Comparison of ENCODE assay signal across 20 cellular contexts in the genomic region with DNA sequence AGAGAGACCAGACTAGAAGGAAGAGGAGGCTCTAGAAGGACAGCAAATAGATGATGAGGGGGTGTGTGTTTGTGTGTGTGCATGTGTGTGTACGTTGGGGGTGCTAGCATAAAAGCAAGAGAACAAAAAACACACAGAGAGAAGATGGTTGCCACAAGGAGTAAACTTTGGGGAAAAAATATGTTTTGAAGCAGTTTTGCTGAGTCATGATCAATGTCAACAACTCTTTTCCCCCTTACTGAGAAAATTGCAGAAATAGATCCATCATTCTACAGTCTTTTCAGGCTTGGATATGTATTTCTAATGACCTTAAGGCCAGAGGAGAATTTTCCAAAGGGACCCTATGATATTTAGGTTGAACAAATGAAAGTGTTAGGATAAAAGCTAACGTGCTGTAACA.
A peak's percentile ranks its signal among the peaks of the same experiment; 100 is the strongest.
DNase-seq lines count a peak whose midpoint lies in the region; ATAC-seq, FAIRE-seq and TF ChIP-seq lines count a peak whose summit lies in the region.
"Had no signal": no experiment of that assay in that cellular context is flagged by ENCODE, and none has a peak within 500 bp of the region (broad histone marks: within the 10 kb centered on the region; RNA-seq: fewer than 3 reads in every experiment).

No MANE protein-coding gene starts in this region.

- dilution Hi-C loops in IMR-90 (cut with HindIII; ENCODE audit: low sequenced_read_pairs, unreplicated experiment) = no loop called here

- POLR2A ChIA-PET in A549 (lab: Yijun Ruan, JAX) = no interaction called here
- POLR2A ChIA-PET in IMR-90 (lab: Charles Lee; ENCODE audit: unreplicated experiment) = no interaction called here
- POLR2A ChIA-PET in K562 (lab: Yijun Ruan, JAX) = no interaction called here
- POLR2A ChIA-PET in GM10248 (lab: Yijun Ruan, JAX) = no interaction called here

- FAIRE-seq in A549 (lab: Jason Lieb, UNC) = peak; percentile 78
- no peak for FAIRE-seq in K562 (lab: Jason Lieb, UNC)
- FAIRE-seq: A204.1, GM12891, GM19239, H54 had no signal

- no peaks in the 10 kb centered on the region for H3K4me1 ChIP-seq in A549
- peaks cover 20% of the 10 kb centered on the region for H3K4me1 ChIP-seq in BLaER1
- H3K4me1 ChIP-seq in IMR-90 (ENCODE audit: control insufficient read depth, insufficient read depth, low read length) = no peaks in the 10 kb centered on the region
- H3K4me1 ChIP-seq in K562 (replicated peaks in 1 of 2; ENCODE audit: control insufficient read depth in 2 of 2, insufficient read depth in 2 of 2, low read length in 2 of 2) = no peaks in the 10 kb centered on the region

- no peak overlapping the region for H2BK5ac ChIP-seq in IMR-90 (ENCODE audit: low read depth, low read length, poor library complexity, severe bottlenecking)

- 51% methylated on average over 2 of the region's 2 CpGs for WGBS in A549 (ENCODE audit: missing lambda C conversion rate)
- WGBS in IMR-90 (ENCODE audit: extremely low coverage in 2 of 2, insufficient read length in 1 of 2), 2 experiments = no CpG with 5 or more reads among the region's 2 CpGs
- WGBS in K562 (ENCODE audit: insufficient coverage, low coverage, missing lambda C conversion rate) = 0% methylated on average over 2 of the region's 2 CpGs

- no peak overlapping the region for H2AK5ac ChIP-seq in IMR-90 (ENCODE audit: low read depth, low read length)

- H3K4me3 ChIP-seq in A549 = no peak overlapping the region
- no peak overlapping the region for H3K4me3 ChIP-seq in BLaER1
- no peak overlapping the region for H3K4me3 ChIP-seq in IMR-90 (ENCODE audit: insufficient read depth, low read depth, low read length)
- H3K4me3 ChIP-seq in K562 = no peak overlapping the region

- H3K79me2 ChIP-seq in K562 (ENCODE audit: control insufficient read depth, insufficient read depth, low read length) = no peaks in the 10 kb centered on the region

- intact Hi-C loops in IMR-90 (cut with micrococcal nuclease) = no loop called here
- intact Hi-C loops in K562 (cut with micrococcal nuclease) = no loop called here

- H4K91ac ChIP-seq in IMR-90 (ENCODE audit: insufficient read depth, low read depth, low read length) = no peak overlapping the region

- CTCF ChIA-PET in A549 (lab: Yijun Ruan, JAX) (no interaction called here), IMR-90 (lab: Yijun Ruan, JAX) (no interaction called here), K562 (lab: Yijun Ruan, JAX; ENCODE audit: low intra/inter-chr PET ratio) (no interaction called here), GM10248 (lab: Yijun Ruan, JAX) (no interaction called here)

- H2BK15ac ChIP-seq in IMR-90 (ENCODE audit: low read depth, low read length) = no peak overlapping the region

- no peak overlapping the region for H4K5ac ChIP-seq in IMR-90 (ENCODE audit: low read depth, low read length)

- H3K9me3 ChIP-seq in A549 = 0 out of 3 replicates have a peak, but pooled peaks cover 3% of the 10 kb centered on the region
- peaks cover 4% of the 10 kb centered on the region; the same call in 1 of the 2 replicates for H3K9me3 ChIP-seq in BLaER1
- H3K9me3 ChIP-seq in IMR-90 (ENCODE audit: control insufficient read depth, insufficient read depth, low read length) = no peaks in the 10 kb centered on the region
- no peaks in the 10 kb centered on the region for H3K9me3 ChIP-seq in K562 (replicated peaks; ENCODE audit: control insufficient read depth, insufficient read depth, low read depth, low read length)
- H3K9me3 ChIP-seq: Caco-2 had no signal

- no peak for TF ChIP-seq EP300 in A549 (IDR thresholded peaks at IDR 0.05)
- TF ChIP-seq EP300 in K562 (IDR thresholded peaks at IDR 0.05; ENCODE audit: low read length) = no peak

- no peak overlapping the region for H3K9ac ChIP-seq in BLaER1
- H3K9ac ChIP-seq in IMR-90 (ENCODE audit: low read depth, low read length) = no peak overlapping the region
- no peak overlapping the region for H3K9ac ChIP-seq in K562 (ENCODE audit: insufficient read depth in 1 of 2, low read depth in 2 of 2, low read length in 2 of 2)
- H3K9ac ChIP-seq: KMS-11 had no signal

- ATAC-seq in A549 (no peak), IMR-90 (ENCODE audit: low read depth) (no peak), K562 (no peak)

- H3K14ac ChIP-seq in IMR-90 (replicated peaks; ENCODE audit: low read depth, low read length) = no peak overlapping the region

- in situ Hi-C loops in IMR-90 (cut with MboI; ENCODE audit: low sequenced_read_pairs) = no loop called here
- in situ Hi-C loops in K562 (cut with MboI) = no loop called here

- no peak overlapping the region for H4K8ac ChIP-seq in IMR-90 (ENCODE audit: low read depth in 2 of 2, low read length in 2 of 2)

- H2BK120ac ChIP-seq in IMR-90 (ENCODE audit: low read depth, low read length) = no peak overlapping the region

- TF ChIP-seq POLR2A in A549 (IDR thresholded peaks at IDR 0.05; ENCODE audit: low read length) (no peak), IMR-90 (IDR thresholded peaks at IDR 0.05; ENCODE audit: low read depth, low read length) (no peak), K562 (conservative IDR thresholded peaks at IDR 0.05) (no peak)

- H3K79me1 ChIP-seq in IMR-90 (ENCODE audit: low read depth in 1 of 2, low read length in 2 of 2) = no peaks in the 10 kb centered on the region

- DNase-seq in A549 (ENCODE audit: low read depth in 1 of 2, low spot score in 1 of 2) (no peak), IMR-90 (no peak), K562 (ENCODE audit: extremely low read depth in 1 of 4, low spot score in 3 of 4) (no peak), GM10248 (ENCODE audit: extremely low spot score) (no peak), HuH-7 (ENCODE audit: low spot score) (no peak), COLO668 (lab: John Stamatoyannopoulos, UW; ENCODE audit: unreplicated experiment) (no peak)
- DNase-seq: AML-193; Caco-2; CD8-positive, alpha-beta memory T cell; DMS153; DND-41; EL; HCEC 1CT had no signal

- BruUV-seq in IMR-90 (replicated peaks; lab: Mats Ljungman, UMichigan) (no TSS peak), K562 (replicated peaks; lab: Mats Ljungman, UMichigan) (no TSS peak)

- H2AFZ ChIP-seq in IMR-90 (replicated peaks; ENCODE audit: low read length, poor library complexity) = no peak overlapping the region
- no peak overlapping the region for H2AFZ ChIP-seq in K562 (ENCODE audit: low read depth, low read length)

- no peak overlapping the region for H3K4me2 ChIP-seq in A549
- H3K4me2 ChIP-seq in BLaER1 = peak overlapping the region; percentile 30
- H3K4me2 ChIP-seq in IMR-90 (ENCODE audit: low read depth, low read length) = no peak overlapping the region
- H3K4me2 ChIP-seq in K562 (ENCODE audit: insufficient read depth, low read length) = no peak overlapping the region
- H3K4me2 ChIP-seq: KMS-11 had no signal

- no peak overlapping the region for H2AK9ac ChIP-seq in IMR-90 (replicated peaks; ENCODE audit: low read depth, low read length, poor library complexity)

- peak overlapping the region in 1 of 2 experiments; percentile 68; a peak in 4 of 6 replicates for H3K27ac ChIP-seq in A549
- H3K27ac ChIP-seq in BLaER1 = no peak overlapping the region
- H3K27ac ChIP-seq in IMR-90 (ENCODE audit: insufficient read depth, low read length) = no peak overlapping the region
- H3K27ac ChIP-seq in K562 (ENCODE audit: extremely low read depth, low read depth, low read length) = no peak overlapping the region
- H3K27ac ChIP-seq: HL-60, KMS-11 had no signal

- H3K36me3 ChIP-seq in BLaER1 (no peaks in the 10 kb centered on the region), IMR-90 (ENCODE audit: control insufficient read depth, insufficient read depth, low read length) (no peaks in the 10 kb centered on the region), K562 (ENCODE audit: control insufficient read depth, insufficient read depth, low read length) (no peaks in the 10 kb centered on the region)

- H3K27me3 ChIP-seq in BLaER1 (peaks cover 92% of the 10 kb centered on the region), IMR-90 (ENCODE audit: control insufficient read depth, insufficient read depth, low read length) (peaks cover 1% of the 10 kb centered on the region; the same call in 1 of the 2 replicates), K562 (ENCODE audit: control insufficient read depth in 2 of 2, insufficient read depth in 2 of 2, low read length in 2 of 2) (no peaks in the 10 kb centered on the region)

- TF ChIP-seq CTCF in A549 (IDR thresholded peaks at IDR 0.05) = no peak
- TF ChIP-seq CTCF in IMR-90 (conservative IDR thresholded peaks at IDR 0.05; ENCODE audit: low read depth, low read length) = no peak
- no peak for TF ChIP-seq CTCF in K562 (IDR thresholded peaks at IDR 0.05 in 2 of 3, conservative IDR thresholded peaks at IDR 0.05 in 1 of 3; ENCODE audit: insufficient read depth in 2 of 3, low read depth in 1 of 3, low read length in 3 of 3)
- TF ChIP-seq CTCF in GM10248 (IDR thresholded peaks at IDR 0.05; ENCODE audit: control extremely low read depth, extremely low read depth, low read depth, missing control alignments) = no peak

- no peak overlapping the region for H3K23ac ChIP-seq in IMR-90 (ENCODE audit: low read depth, low read length)

- H3K56ac ChIP-seq in IMR-90 (ENCODE audit: extremely low read depth, insufficient read depth, low read length) = no peak overlapping the region

- no peak overlapping the region for H3K18ac ChIP-seq in IMR-90 (ENCODE audit: low read depth, low read length)

- TF ChIP-seq RAD21 in A549 (conservative IDR thresholded peaks at IDR 0.05 in 1 of 2, IDR thresholded peaks at IDR 0.05 in 1 of 2) (no peak), IMR-90 (IDR thresholded peaks at IDR 0.05; ENCODE audit: low read length) (no peak), K562 (CRISPR knock-in tag; conservative IDR thresholded peaks at IDR 0.05 in 1 of 2, IDR thresholded peaks at IDR 0.05 in 1 of 2) (no peak)

- no peak overlapping the region for H3K4ac ChIP-seq in IMR-90 (ENCODE audit: low read depth, low read length)

- no peak overlapping the region for H2BK20ac ChIP-seq in IMR-90 (ENCODE audit: low read depth, low read length)

- H4K20me1 ChIP-seq in BLaER1 (no peaks in the 10 kb centered on the region), IMR-90 (ENCODE audit: insufficient read depth, low read length) (no peaks in the 10 kb centered on the region), K562 (replicated peaks; ENCODE audit: control insufficient read depth, insufficient read depth, low read length) (no peaks in the 10 kb centered on the region)

- H3K9me1 ChIP-seq in IMR-90 (ENCODE audit: insufficient read depth, low read length) (no peaks in the 10 kb centered on the region), K562 (ENCODE audit: control insufficient read depth, insufficient read depth, low read length) (no peaks in the 10 kb centered on the region)

TF ChIP-seq in A549, 52 proteins besides CTCF, POLR2A, EP300 and RAD21 (continues in another document):
- TF ChIP-seq NFE2L2 (conservative IDR thresholded peaks at IDR 0.05; ENCODE audit: low read length) = peak; percentile 93
- TF ChIP-seq MAFK (IDR thresholded peaks at IDR 0.05; ENCODE audit: partially characterized antibody) = peak; percentile 94
- TF ChIP-seq FOSB (CRISPR knock-in tag; IDR thresholded peaks at IDR 0.05) = no peak

TF ChIP-seq in IMR-90, 13 proteins besides CTCF, POLR2A, EP300 and RAD21 (continues in another document):
- TF ChIP-seq MAFK (IDR thresholded peaks at IDR 0.05; ENCODE audit: low read depth, low read length) (peak; percentile 80), RCOR1 (IDR thresholded peaks at IDR 0.05; ENCODE audit: insufficient replicate concordance, low read length) (no peak)

TF ChIP-seq in K562, 482 proteins besides CTCF, POLR2A, EP300 and RAD21 (continues in another document):
- peak; percentile 77 for TF ChIP-seq MAFG (tag; conservative IDR thresholded peaks at IDR 0.05)

Comparison
In these comparisons a context has a peak if more than half of its experiments do, and no peak if none do; other contexts are left out.
1. Of the 35 proteins assayed by ChIP-seq in both K562 and A549: peak only in K562: none; only in A549: none; in both: MAFK; in neither: 34.